8 cellular contexts compared by ENCODE assay signal in genomic region chr14:49586673-49587460, GRCh38. TPM values are rescaled to one million over a fixed set of nuclear protein-coding genes. Genes with fewer than 3 reads are reported as not detected.
DNase-seq lines count a peak whose midpoint lies in the region; ATAC-seq and TF ChIP-seq lines count a peak whose summit lies in the region.

No MANE protein-coding gene starts in this region.

- H3K4me1 Mint-ChIP-seq in activated T-cell treated with anti-CD3 and anti-CD28 coated beads, Interleukin-2, amount 50 U/mL, for 72 hours (ENCODE audit: low read depth) = peaks cover 40% of the 10 kb centered on the region

- H3K36me3 ChIP-seq in neural cell (ENCODE audit: insufficient read depth, low read length) (no peaks in the 10 kb centered on the region), upper lobe of left lung (peaks cover 0 to 30% (median 14%) of the 10 kb centered on the region in 4 donors)

- H3K36me3 Mint-ChIP-seq in activated T-cell treated with anti-CD3 and anti-CD28 coated beads, Interleukin-2, amount 50 U/mL, for 72 hours (ENCODE audit: insufficient read depth in 2 of 2) = peaks cover 13 to 37% of the 10 kb centered on the region in 2 donors

- peak; percentile 68 for TF ChIP-seq CTCF in fibroblast of pulmonary artery (IDR thresholded peaks at IDR 0.05; ENCODE audit: low read length, missing control alignments)
- peak; percentile 95 for TF ChIP-seq CTCF in neural cell (IDR thresholded peaks at IDR 0.05; ENCODE audit: poor library complexity, severe bottlenecking)
- TF ChIP-seq CTCF in upper lobe of left lung (IDR thresholded peaks at IDR 0.05) = peak; percentile 67 to 87 (median 76)

- peaks cover 40% of the 10 kb centered on the region for H3K79me2 ChIP-seq in neural cell (replicated peaks; ENCODE audit: insufficient read depth, low read length)

- peak; percentile 66 for DNase-seq in DMS79 (lab: John Stamatoyannopoulos, UW)
- DNase-seq in HT1080 (ENCODE audit: low read depth) = peak; percentile 87
- peak; percentile 30 for DNase-seq in NOMO-1 treated with dmso at 0.1 percent for 144 hours (lab: John Stamatoyannopoulos, UW; ENCODE audit: unreplicated experiment)
- peak; percentile 60 to 74 for DNase-seq in activated T-cell treated with anti-CD3 and anti-CD28 coated beads, Interleukin-2, amount 50 U/mL, for 72 hours
- DNase-seq in fibroblast of pulmonary artery (ENCODE audit: low read depth) = peak; percentile 88
- DNase-seq in upper lobe of left lung = peak in 1 of 2 donors; percentile 25

- H3K4me3 ChIP-seq in fibroblast of pulmonary artery (replicated peaks; ENCODE audit: low read depth, low read length) (peak overlapping the region; percentile 71), neural cell (ENCODE audit: low read length) (peak overlapping the region; percentile 71), upper lobe of left lung (peak overlapping the region in 3 of 4 donors; percentile 73 to 83 (median 81))

- H3K9ac ChIP-seq in neural cell (ENCODE audit: low read length) = no peak overlapping the region

- H3K4me1 ChIP-seq in upper lobe of left lung = peaks cover 24 to 33% (median 32%) of the 10 kb centered on the region in 4 donors

- H3K27ac ChIP-seq in neural cell (ENCODE audit: low read length) (peak overlapping the region; percentile 99), upper lobe of left lung (peak overlapping the region; percentile 92 to 95 (median 94))

- no peaks in the 10 kb centered on the region for H3K9me3 ChIP-seq in neural cell (ENCODE audit: low read length)
- no peaks in the 10 kb centered on the region for H3K9me3 ChIP-seq in upper lobe of left lung

- ATAC-seq in GM21526 (IDR thresholded peaks at IDR 0.05; ENCODE audit: low FRiP score, unreplicated experiment) (peak; percentile 33), upper lobe of left lung (ENCODE audit: low FRiP score in 2 of 2) (peak; percentile 78 to 80)
- peak in 1 of 2 donors; percentile 25 for ATAC-seq in activated T-cell treated with anti-CD3 and anti-CD28 coated beads, Interleukin-2, amount 50 U/mL, for 72 hours (replicated peaks in 1 of 2)

- H3K4me3 Mint-ChIP-seq in activated T-cell treated with anti-CD3 and anti-CD28 coated beads, Interleukin-2, amount 50 U/mL, for 72 hours = peak overlapping the region; percentile 91 to 96

- H3K27ac Mint-ChIP-seq in activated T-cell treated with anti-CD3 and anti-CD28 coated beads, Interleukin-2, amount 50 U/mL, for 72 hours = peak overlapping the region; percentile 95

- no peaks in the 10 kb centered on the region for H4K20me1 ChIP-seq in neural cell (ENCODE audit: insufficient read depth)

- no peak for TF ChIP-seq POLR2A in upper lobe of left lung (IDR thresholded peaks at IDR 0.05)

- H3K4me2 ChIP-seq in neural cell (ENCODE audit: low read length) = no peak overlapping the region

- WGBS in upper lobe of left lung, 2 donors = 2 to 3% methylated on average over 12 to 14 of the region's 21 CpGs

- TF ChIP-seq EP300 in neural cell (conservative IDR thresholded peaks at IDR 0.05; ENCODE audit: poor library complexity, severe bottlenecking) = no peak
- no peak for TF ChIP-seq EP300 in upper lobe of left lung (IDR thresholded peaks at IDR 0.05)

- no peaks in the 10 kb centered on the region for H3K27me3 Mint-ChIP-seq in activated T-cell treated with anti-CD3 and anti-CD28 coated beads, Interleukin-2, amount 50 U/mL, for 72 hours (ENCODE audit: low read depth)

- no peak overlapping the region for H2AFZ ChIP-seq in neural cell (ENCODE audit: low read depth, low read length)

- H3K27me3 ChIP-seq in neural cell (ENCODE audit: insufficient read depth, low read depth, low read length) (no peaks in the 10 kb centered on the region), upper lobe of left lung (no peaks in the 10 kb centered on the region)

- no peaks in the 10 kb centered on the region for H3F3A ChIP-seq in neural cell (ENCODE audit: insufficient read depth, low read length, poor library complexity, severe bottlenecking)

- H3K9me3 Mint-ChIP-seq in activated T-cell treated with anti-CD3 and anti-CD28 coated beads, Interleukin-2, amount 50 U/mL, for 72 hours = no peaks in the 10 kb centered on the region

- no peaks in the 10 kb centered on the region for H3K9me2 ChIP-seq in neural cell (ENCODE audit: insufficient read depth, low read length)

- TF ChIP-seq RAD21 in neural cell (conservative IDR thresholded peaks at IDR 0.05) = peak; percentile 56

TF ChIP-seq in neural cell, 6 proteins besides CTCF, POLR2A, EP300 and RAD21:
- TF ChIP-seq SMC3 (conservative IDR thresholded peaks at IDR 0.05; ENCODE audit: poor library complexity) (no peak), EZH2 (IDR thresholded peaks at IDR 0.05; ENCODE audit: borderline replicate concordance, insufficient read depth, low read length, poor library complexity, severe bottlenecking) (no peak), REST (IDR thresholded peaks at IDR 0.05; ENCODE audit: borderline replicate concordance) (no peak), MXI1 (conservative IDR thresholded peaks at IDR 0.05; ENCODE audit: poor library complexity, severe bottlenecking) (no peak), POLR2AphosphoS5 (IDR thresholded peaks at IDR 0.05) (no peak), TAF1 (IDR thresholded peaks at IDR 0.05; ENCODE audit: low read depth) (no peak)

RNA-seq across cellular contexts. Expression of gene RPS29, which starts 0.7 kb away (rescaled TPM):
- total RNA-seq in HT1080 (2014; rRNA removed; shearing (Covaris generic)) = 2,458 and 5,147 TPM in 2 replicates
- polyA plus RNA-seq in HT1080 (2015; cell fraction: cytosol; rRNA removed) = 7,610 and 26,705 TPM in 2 replicates
- 3,811 and 5,802 TPM in 2 replicates for polyA plus RNA-seq in HT1080 (2015; cell fraction: nucleus; rRNA removed)
- 1,000 to 10,000 TPM; 2,081 to 2,628 TPM for total RNA-seq in activated T-cell treated with anti-CD3 and anti-CD28 coated beads, Interleukin-2, amount 50 U/mL, for 72 hours
- 6,695 and 7,007 TPM in 2 replicates for polyA plus RNA-seq in neural cell
- 2,124 and 2,353 TPM in 2 replicates for polyA minus RNA-seq in neural cell
- 1,000 to 10,000 TPM in 4 of 6 donors, 100 to 1,000 TPM in 2; 308 to 5,471 (median 1,242) TPM for total RNA-seq in upper lobe of left lung

RNA-seq across cellular contexts. Expression of gene LRR1, which starts 11.9 kb away (rescaled TPM):
- total RNA-seq in HT1080 (2014; rRNA removed; shearing (Covaris generic)) = 58.8 and 67.1 TPM in 2 replicates
- polyA plus RNA-seq in HT1080 (2015; cell fraction: cytosol; rRNA removed) = 28.1 and 32.5 TPM in 2 replicates
- polyA plus RNA-seq in HT1080 (2015; cell fraction: nucleus; rRNA removed) = 14.5 and 18.9 TPM in 2 replicates
- 10 to 100 TPM; 44.1 to 53.1 TPM for total RNA-seq in activated T-cell treated with anti-CD3 and anti-CD28 coated beads, Interleukin-2, amount 50 U/mL, for 72 hours
- polyA plus RNA-seq in neural cell = 4.4 TPM in 2 replicates
- 10.4 and 12.4 TPM in 2 replicates for polyA minus RNA-seq in neural cell
- total RNA-seq in upper lobe of left lung = 10 to 100 TPM in 1 of 6 donors, 1 to 10 TPM in 5; 1.6 to 13.6 (median 8.1) TPM

RNA-seq across cellular contexts. Expression of gene RPL36AL, which starts 33.6 kb away (rescaled TPM):
- 283 and 317 TPM in 2 replicates for total RNA-seq in HT1080 (2014; rRNA removed; shearing (Covaris generic))
- 240 and 248 TPM in 2 replicates for polyA plus RNA-seq in HT1080 (2015; cell fraction: cytosol; rRNA removed)
- 93.7 and 94.2 TPM in 2 replicates for polyA plus RNA-seq in HT1080 (2015; cell fraction: nucleus; rRNA removed)
- 100 to 1,000 TPM; 217 to 225 TPM for total RNA-seq in activated T-cell treated with anti-CD3 and anti-CD28 coated beads, Interleukin-2, amount 50 U/mL, for 72 hours
- 130 and 147 TPM in 2 replicates for polyA plus RNA-seq in neural cell
- 60.2 and 63.5 TPM in 2 replicates for polyA minus RNA-seq in neural cell
- 100 to 1,000 TPM in 5 of 6 donors, 10 to 100 TPM in 1; 98.0 to 264 (median 171) TPM for total RNA-seq in upper lobe of left lung

RNA-seq across cellular contexts. Expression of gene MGAT2, which starts 33.7 kb away (rescaled TPM):
- 93.9 and 97.1 TPM in 2 replicates for total RNA-seq in HT1080 (2014; rRNA removed; shearing (Covaris generic))
- 64.7 and 66.3 TPM in 2 replicates for polyA plus RNA-seq in HT1080 (2015; cell fraction: cytosol; rRNA removed)
- polyA plus RNA-seq in HT1080 (2015; cell fraction: nucleus; rRNA removed) = 30.9 and 31.9 TPM in 2 replicates
- total RNA-seq in activated T-cell treated with anti-CD3 and anti-CD28 coated beads, Interleukin-2, amount 50 U/mL, for 72 hours = 10 to 100 TPM; 41.6 to 52.7 TPM
- polyA plus RNA-seq in neural cell = 23.7 and 24.7 TPM in 2 replicates
- polyA minus RNA-seq in neural cell = 66.1 and 67.0 TPM in 2 replicates
- total RNA-seq in upper lobe of left lung = 10 to 100 TPM; 14.7 to 41.7 (median 25.5) TPM

RNA-seq across cellular contexts. Expression of gene DNAAF2, which starts 48.2 kb away (rescaled TPM):
- 26.1 and 26.6 TPM in 2 replicates for total RNA-seq in HT1080 (2014; rRNA removed; shearing (Covaris generic))
- 23.4 and 23.8 TPM in 2 replicates for polyA plus RNA-seq in HT1080 (2015; cell fraction: cytosol; rRNA removed)
- 11.0 and 13.4 TPM in 2 replicates for polyA plus RNA-seq in HT1080 (2015; cell fraction: nucleus; rRNA removed)
- total RNA-seq in activated T-cell treated with anti-CD3 and anti-CD28 coated beads, Interleukin-2, amount 50 U/mL, for 72 hours = 1 to 10 TPM; 6.0 to 6.6 TPM
- 37.2 and 41.6 TPM in 2 replicates for polyA plus RNA-seq in neural cell
- 30.0 and 30.4 TPM in 2 replicates for polyA minus RNA-seq in neural cell
- total RNA-seq in upper lobe of left lung = 10 to 100 TPM in 3 of 6 donors, 1 to 10 TPM in 3; 6.1 to 17.6 (median 9.6) TPM
